ENCODE assay signal across 1 cellular context in the genomic region with DNA sequence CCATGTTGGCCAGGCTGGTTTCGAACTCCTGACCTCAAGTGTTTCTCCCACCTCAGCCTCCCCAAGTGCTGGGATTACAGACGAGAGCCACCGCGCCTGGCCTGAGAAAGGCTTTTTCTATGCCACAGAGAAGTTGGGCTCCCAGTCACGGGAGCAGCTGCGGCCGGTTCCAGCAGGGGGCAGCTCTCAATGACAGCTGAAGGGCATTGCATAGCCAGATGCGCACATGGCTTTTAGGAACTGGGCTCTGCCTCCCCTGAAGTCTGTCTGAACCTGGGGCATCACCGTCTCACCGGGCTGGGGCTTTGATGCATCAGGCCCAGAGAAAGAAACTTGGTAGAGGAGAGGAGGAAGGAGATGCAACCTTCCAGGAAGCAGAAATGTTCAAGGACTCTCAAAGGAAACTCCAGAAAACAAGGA.
TF ChIP-seq lines count a peak whose summit lies in the region.

No MANE protein-coding gene starts in this region.

TF ChIP-seq in HepG2, 621 proteins besides CTCF, POLR2A, EP300 and RAD21 (continued from another document and continues in another):
- TF ChIP-seq CSRNP1 (CRISPR knock-in tag; IDR thresholded peaks at IDR 0.05) (no peak), ELF1 (CRISPR knock-in tag; IDR thresholded peaks at IDR 0.05) (no peak), ZNF276 (CRISPR knock-in tag; IDR thresholded peaks at IDR 0.05; ENCODE audit: low read depth) (no peak), MAFK (conservative IDR thresholded peaks at IDR 0.05 in 1 of 2, IDR thresholded peaks at IDR 0.05 in 1 of 2; ENCODE audit: low read length in 2 of 2) (no peak), ZBTB25 (CRISPR knock-in tag; IDR thresholded peaks at IDR 0.05) (no peak), SP4 (CRISPR knock-in tag; IDR thresholded peaks at IDR 0.05) (peak; percentile 25; the same call in 1 of the 2 replicates), FOXJ3 (CRISPR knock-in tag; IDR thresholded peaks at IDR 0.05; ENCODE audit: borderline replicate concordance) (no peak), ISX (CRISPR knock-in tag; conservative IDR thresholded peaks at IDR 0.05) (no peak), HDAC6 (IDR thresholded peaks at IDR 0.05; ENCODE audit: low read depth, low read length) (no peak), PTBP1 (IDR thresholded peaks at IDR 0.05; ENCODE audit: low read depth, low read length, poor library complexity, severe bottlenecking) (no peak), TRIM24 (CRISPR knock-in tag; IDR thresholded peaks at IDR 0.05) (no peak), LCORL (IDR thresholded peaks at IDR 0.05) (no peak), LCORL (CRISPR knock-in tag; IDR thresholded peaks at IDR 0.05) (peak; percentile 95), SMAD3 (CRISPR knock-in tag; IDR thresholded peaks at IDR 0.05) (peak; percentile 88), KMT2A (CRISPR knock-in tag; IDR thresholded peaks at IDR 0.05) (peak; percentile 33; the same call in 1 of the 2 replicates), KLF11 (CRISPR knock-in tag; IDR thresholded peaks at IDR 0.05) (no peak), ZFP90 (CRISPR knock-in tag; IDR thresholded peaks at IDR 0.05; ENCODE audit: borderline replicate concordance) (0 out of 2 replicates have a peak, but pooled peaks have one; percentile 21), ZNF607 (CRISPR knock-in tag; IDR thresholded peaks at IDR 0.05; ENCODE audit: borderline replicate concordance) (no peak), RELA (CRISPR knock-in tag; IDR thresholded peaks at IDR 0.05) (no peak), FLYWCH1 (CRISPR knock-in tag; IDR thresholded peaks at IDR 0.05) (no peak), PRDM10 (CRISPR knock-in tag; IDR thresholded peaks at IDR 0.05; ENCODE audit: low read depth) (no peak), ZNF430 (CRISPR knock-in tag; IDR thresholded peaks at IDR 0.05) (no peak), ZNF766 (CRISPR knock-in tag; IDR thresholded peaks at IDR 0.05; ENCODE audit: borderline replicate concordance) (peak; percentile 57; the same call in 1 of the 2 replicates), ZNF652 (CRISPR knock-in tag; IDR thresholded peaks at IDR 0.05; ENCODE audit: borderline replicate concordance, low read depth) (no peak), ZBTB34 (CRISPR knock-in tag; IDR thresholded peaks at IDR 0.05) (no peak), ZNF253 (CRISPR knock-in tag; IDR thresholded peaks at IDR 0.05; ENCODE audit: borderline replicate concordance) (no peak), NFE2 (CRISPR knock-in tag; IDR thresholded peaks at IDR 0.05) (no peak), ZMYM2 (CRISPR knock-in tag; IDR thresholded peaks at IDR 0.05) (no peak), MIXL1 (CRISPR knock-in tag; IDR thresholded peaks at IDR 0.05) (peak; percentile 43; the same call in 1 of the 2 replicates), PLRG1 (conservative IDR thresholded peaks at IDR 0.05) (no peak), KLF16 (CRISPR knock-in tag; IDR thresholded peaks at IDR 0.05) (peak in 1 of 2 experiments; percentile 75; a peak in 2 of 4 replicates), REL (CRISPR knock-in tag; conservative IDR thresholded peaks at IDR 0.05) (no peak), PRMT3 (CRISPR knock-in tag; IDR thresholded peaks at IDR 0.05; ENCODE audit: borderline replicate concordance, low read depth) (no peak), SMAD9 (CRISPR knock-in tag; IDR thresholded peaks at IDR 0.05) (no peak), ZNF749 (CRISPR knock-in tag; IDR thresholded peaks at IDR 0.05; ENCODE audit: borderline replicate concordance) (no peak), ZNF460 (CRISPR knock-in tag; IDR thresholded peaks at IDR 0.05; ENCODE audit: borderline replicate concordance) (no peak), KDM3A (CRISPR knock-in tag; IDR thresholded peaks at IDR 0.05; ENCODE audit: low read depth) (0 out of 2 replicates have a peak, but pooled peaks have one; percentile 66), ZNF317 (CRISPR knock-in tag; IDR thresholded peaks at IDR 0.05) (no peak), DMAP1 (CRISPR knock-in tag; IDR thresholded peaks at IDR 0.05) (peak; percentile 55), ZNF101 (CRISPR knock-in tag; IDR thresholded peaks at IDR 0.05; ENCODE audit: borderline replicate concordance, low read depth) (no peak), ZNF44 (CRISPR knock-in tag; IDR thresholded peaks at IDR 0.05) (no peak), GTF2F1 (IDR thresholded peaks at IDR 0.05; ENCODE audit: low read length) (no peak), ZNF441 (CRISPR knock-in tag; IDR thresholded peaks at IDR 0.05; ENCODE audit: borderline replicate concordance) (0 out of 2 replicates have a peak, but pooled peaks have one; percentile 29), NR2C2 (CRISPR knock-in tag; IDR thresholded peaks at IDR 0.05; ENCODE audit: borderline replicate concordance) (no peak), ETV6 (CRISPR knock-in tag; conservative IDR thresholded peaks at IDR 0.05) (no peak), SUZ12 (IDR thresholded peaks at IDR 0.05; ENCODE audit: low read depth, low read length) (0 out of 2 replicates have a peak, but pooled peaks have one; percentile 9), HNRNPH1 (optimal IDR thresholded peaks at IDR 0.05; ENCODE audit: low read depth, low read length) (no peak), ZFP36L1 (CRISPR knock-in tag; IDR thresholded peaks at IDR 0.05) (no peak), TCF12 (IDR thresholded peaks at IDR 0.05) (no peak), TCF12 (CRISPR knock-in tag; IDR thresholded peaks at IDR 0.05) (no peak)
- TF ChIP-seq, protein P1, sequence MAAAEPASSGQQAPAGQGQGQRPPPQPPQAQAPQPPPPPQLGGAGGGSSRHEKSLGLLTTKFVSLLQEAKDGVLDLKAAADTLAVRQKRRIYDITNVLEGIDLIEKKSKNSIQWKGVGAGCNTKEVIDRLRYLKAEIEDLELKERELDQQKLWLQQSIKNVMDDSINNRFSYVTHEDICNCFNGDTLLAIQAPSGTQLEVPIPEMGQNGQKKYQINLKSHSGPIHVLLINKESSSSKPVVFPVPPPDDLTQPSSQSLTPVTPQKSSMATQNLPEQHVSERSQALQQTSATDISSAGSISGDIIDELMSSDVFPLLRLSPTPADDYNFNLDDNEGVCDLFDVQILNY (CRISPR knock-in tag; conservative IDR thresholded peaks at IDR 0.05), result no peak
- TF ChIP-seq, protein P2, sequence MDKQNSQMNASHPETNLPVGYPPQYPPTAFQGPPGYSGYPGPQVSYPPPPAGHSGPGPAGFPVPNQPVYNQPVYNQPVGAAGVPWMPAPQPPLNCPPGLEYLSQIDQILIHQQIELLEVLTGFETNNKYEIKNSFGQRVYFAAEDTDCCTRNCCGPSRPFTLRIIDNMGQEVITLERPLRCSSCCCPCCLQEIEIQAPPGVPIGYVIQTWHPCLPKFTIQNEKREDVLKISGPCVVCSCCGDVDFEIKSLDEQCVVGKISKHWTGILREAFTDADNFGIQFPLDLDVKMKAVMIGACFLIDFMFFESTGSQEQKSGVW (CRISPR knock-in tag; IDR thresholded peaks at IDR 0.05; ENCODE audit: borderline replicate concordance), result no peak
- TF ChIP-seq, protein P3, sequence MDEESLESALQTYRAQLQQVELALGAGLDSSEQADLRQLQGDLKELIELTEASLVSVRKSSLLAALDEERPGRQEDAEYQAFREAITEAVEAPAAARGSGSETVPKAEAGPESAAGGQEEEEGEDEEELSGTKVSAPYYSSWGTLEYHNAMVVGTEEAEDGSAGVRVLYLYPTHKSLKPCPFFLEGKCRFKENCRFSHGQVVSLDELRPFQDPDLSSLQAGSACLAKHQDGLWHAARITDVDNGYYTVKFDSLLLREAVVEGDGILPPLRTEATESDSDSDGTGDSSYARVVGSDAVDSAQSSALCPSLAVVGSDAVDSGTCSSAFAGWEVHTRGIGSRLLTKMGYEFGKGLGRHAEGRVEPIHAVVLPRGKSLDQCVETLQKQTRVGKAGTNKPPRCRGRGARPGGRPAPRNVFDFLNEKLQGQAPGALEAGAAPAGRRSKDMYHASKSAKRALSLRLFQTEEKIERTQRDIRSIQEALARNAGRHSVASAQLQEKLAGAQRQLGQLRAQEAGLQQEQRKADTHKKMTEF (CRISPR knock-in tag; IDR thresholded peaks at IDR 0.05), result peak; percentile 62; the same call in 1 of the 2 replicates
- TF ChIP-seq, protein P4, sequence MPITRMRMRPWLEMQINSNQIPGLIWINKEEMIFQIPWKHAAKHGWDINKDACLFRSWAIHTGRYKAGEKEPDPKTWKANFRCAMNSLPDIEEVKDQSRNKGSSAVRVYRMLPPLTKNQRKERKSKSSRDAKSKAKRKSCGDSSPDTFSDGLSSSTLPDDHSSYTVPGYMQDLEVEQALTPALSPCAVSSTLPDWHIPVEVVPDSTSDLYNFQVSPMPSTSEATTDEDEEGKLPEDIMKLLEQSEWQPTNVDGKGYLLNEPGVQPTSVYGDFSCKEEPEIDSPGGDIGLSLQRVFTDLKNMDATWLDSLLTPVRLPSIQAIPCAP (CRISPR knock-in tag; IDR thresholded peaks at IDR 0.05; ENCODE audit: low read depth), result no peak
- TF ChIP-seq, protein P5, sequence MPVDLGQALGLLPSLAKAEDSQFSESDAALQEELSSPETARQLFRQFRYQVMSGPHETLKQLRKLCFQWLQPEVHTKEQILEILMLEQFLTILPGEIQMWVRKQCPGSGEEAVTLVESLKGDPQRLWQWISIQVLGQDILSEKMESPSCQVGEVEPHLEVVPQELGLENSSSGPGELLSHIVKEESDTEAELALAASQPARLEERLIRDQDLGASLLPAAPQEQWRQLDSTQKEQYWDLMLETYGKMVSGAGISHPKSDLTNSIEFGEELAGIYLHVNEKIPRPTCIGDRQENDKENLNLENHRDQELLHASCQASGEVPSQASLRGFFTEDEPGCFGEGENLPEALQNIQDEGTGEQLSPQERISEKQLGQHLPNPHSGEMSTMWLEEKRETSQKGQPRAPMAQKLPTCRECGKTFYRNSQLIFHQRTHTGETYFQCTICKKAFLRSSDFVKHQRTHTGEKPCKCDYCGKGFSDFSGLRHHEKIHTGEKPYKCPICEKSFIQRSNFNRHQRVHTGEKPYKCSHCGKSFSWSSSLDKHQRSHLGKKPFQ (CRISPR knock-in tag; IDR thresholded peaks at IDR 0.05; ENCODE audit: insufficient replicate concordance), result no peak
